Comparison of ENCODE assay signal across 8 cellular contexts in the genomic region with DNA sequence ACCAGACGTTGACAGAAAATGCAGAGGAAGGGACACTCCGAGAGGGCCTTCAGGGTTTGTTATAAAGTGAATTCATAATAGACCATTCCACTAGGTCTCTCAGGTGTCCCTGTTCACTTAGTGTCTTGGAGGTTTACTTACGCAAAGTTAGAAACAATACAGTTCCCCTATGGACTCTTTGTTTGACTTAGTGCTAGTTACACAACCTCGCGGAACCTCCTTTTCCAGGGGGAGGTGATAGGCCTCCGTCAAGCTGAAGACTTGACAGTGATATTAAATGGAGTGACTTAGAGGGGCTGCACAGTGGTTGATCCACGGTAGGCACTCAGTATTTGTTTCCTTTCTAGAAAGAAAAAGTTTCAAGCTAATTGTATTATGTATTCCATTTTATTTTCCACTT. TPM values are rescaled to one million over a fixed set of nuclear protein-coding genes. Genes with fewer than 3 reads are reported as not detected.
DNase-seq lines count a peak whose midpoint lies in the region; ATAC-seq and TF ChIP-seq lines count a peak whose summit lies in the region.

No MANE protein-coding gene starts in this region.

- H3K4me3 Mint-ChIP-seq in Caco-2 (ENCODE audit: unreplicated experiment) = peak overlapping the region; percentile 95

- H3K9me3 ChIP-seq in Caco-2 (no peaks in the 10 kb centered on the region), osteoblast (ENCODE audit: low read depth, low read length) (no peaks in the 10 kb centered on the region)
- no peaks in the 10 kb centered on the region for H3K9me3 ChIP-seq in effector memory CD4-positive, alpha-beta T cell (ENCODE audit: control insufficient read depth, low read length)

- no peak overlapping the region for H2AFZ ChIP-seq in osteoblast (ENCODE audit: low read length)

- no TSS peak for BruUV-seq in Caco-2 (replicated peaks; lab: Mats Ljungman, UMichigan)

- H3K36me3 Mint-ChIP-seq in Caco-2 (ENCODE audit: insufficient read depth, unreplicated experiment) = peaks cover 70% of the 10 kb centered on the region

- H3K27ac ChIP-seq in effector memory CD4-positive, alpha-beta T cell (ENCODE audit: insufficient read depth, low read length, poor library complexity, severe bottlenecking) = no peak overlapping the region
- H3K27ac ChIP-seq in osteoblast (ENCODE audit: low read depth, low read length) = peak overlapping the region; percentile 99

- intact Hi-C loops in Caco-2 (cut with micrococcal nuclease; ENCODE audit: unreplicated experiment) = loop anchor here (2.0 kb wide), 1 partner anchor 103 kb away; no protein-coding TSS in a partner anchor

- ATAC-seq in HG03135 (IDR thresholded peaks at IDR 0.05; ENCODE audit: unreplicated experiment) = no peak

- peaks cover 19% of the 10 kb centered on the region for H3K4me1 Mint-ChIP-seq in Caco-2 (ENCODE audit: low read depth, unreplicated experiment)

- peaks cover 6% of the 10 kb centered on the region for H3K36me3 ChIP-seq in Caco-2 (ENCODE audit: control insufficient read depth, insufficient read depth, low read length)
- H3K36me3 ChIP-seq in effector memory CD4-positive, alpha-beta T cell (ENCODE audit: control insufficient read depth, insufficient read depth, low read length) = peaks cover 22% of the 10 kb centered on the region
- H3K36me3 ChIP-seq in osteoblast (ENCODE audit: insufficient read depth, low read length) = peaks cover 30% of the 10 kb centered on the region

- DNase-seq in Caco-2 (no peak), NOMO-1 treated with DMSO at 0.1 percent for 48 hours (lab: John Stamatoyannopoulos, UW; ENCODE audit: unreplicated experiment) (peak; percentile 63), osteoblast (ENCODE audit: insufficient read length, low spot score, missing footprints) (no peak), HEK293T (ENCODE audit: extremely low spot score) (no peak), NCI-H2029 (lab: John Stamatoyannopoulos, UW) (no peak), activated gamma-delta T cell treated with Interleukin-2 at 50 U/mL for 16 hours (no peak)
- DNase-seq in effector memory CD4-positive, alpha-beta T cell = no peak

- H3K9me3 Mint-ChIP-seq in Caco-2 (ENCODE audit: unreplicated experiment) = no peaks in the 10 kb centered on the region

- TF ChIP-seq CTCF in Caco-2 (IDR thresholded peaks at IDR 0.05; ENCODE audit: insufficient read depth in 1 of 2, low read depth in 1 of 2, low read length in 1 of 2, severe bottlenecking in 1 of 2, unreplicated experiment in 1 of 2) (no peak), osteoblast (IDR thresholded peaks at IDR 0.05; ENCODE audit: extremely low read depth, low read depth, low read length) (no peak)

- POLR2A ChIA-PET in Caco-2 (lab: Charles Lee) = no interaction called here
- POLR2A ChIA-PET in HEK293T (lab: Yijun Ruan, JAX) = interaction anchor here (1.6 to 2.7 kb wide), 3 partner anchors 8 to 103 kb away, joined by 3 to 10 read pairs (median 6); no protein-coding TSS in a partner anchor

- H3K4me1 ChIP-seq in Caco-2 = peaks cover 11% of the 10 kb centered on the region; the same call in 1 of the 2 replicates
- H3K4me1 ChIP-seq in effector memory CD4-positive, alpha-beta T cell (ENCODE audit: control insufficient read depth, insufficient read depth, low read length, poor library complexity, severe bottlenecking) = peaks cover 22% of the 10 kb centered on the region
- peaks cover 14% of the 10 kb centered on the region for H3K4me1 ChIP-seq in osteoblast (ENCODE audit: insufficient read depth, low read length)

- no peaks in the 10 kb centered on the region for H3K27me3 Mint-ChIP-seq in Caco-2 (ENCODE audit: insufficient read depth, unreplicated experiment)

- no peaks in the 10 kb centered on the region for H3K27me3 ChIP-seq in Caco-2 (replicated peaks; ENCODE audit: control insufficient read depth, insufficient read depth, low read length)
- H3K27me3 ChIP-seq in effector memory CD4-positive, alpha-beta T cell (replicated peaks; ENCODE audit: control insufficient read depth, insufficient read depth, low read length, poor library complexity, severe bottlenecking) = no peaks in the 10 kb centered on the region
- no peaks in the 10 kb centered on the region for H3K27me3 ChIP-seq in osteoblast (ENCODE audit: insufficient read depth, low read length)

- H4K20me1 ChIP-seq in osteoblast (ENCODE audit: insufficient read depth, low read length) = peaks cover 43% of the 10 kb centered on the region

- H3K4me3 ChIP-seq in Caco-2 (ENCODE audit: low read depth, low read length) = peak overlapping the region; percentile 91
- peak overlapping the region; percentile 97 for H3K4me3 ChIP-seq in effector memory CD4-positive, alpha-beta T cell (ENCODE audit: insufficient read depth, low read depth, low read length, poor library complexity, severe bottlenecking)
- H3K4me3 ChIP-seq in osteoblast (ENCODE audit: insufficient read depth, low read length) = peak overlapping the region; percentile 97

- H3K79me2 ChIP-seq in osteoblast (ENCODE audit: insufficient read depth, low read length) = peaks cover 84% of the 10 kb centered on the region

- CTCF ChIA-PET in Caco-2 (lab: Charles Lee) (no interaction called here), HEK293T (lab: Yijun Ruan, JAX) (interaction anchor here (1.8 kb wide), 1 partner anchor 33 kb away, joined by 4 read pairs; no protein-coding TSS in a partner anchor)

- peak overlapping the region; percentile 98 for H3K4me2 ChIP-seq in osteoblast (ENCODE audit: insufficient read depth, low read length)

- H3K27ac Mint-ChIP-seq in Caco-2 (ENCODE audit: unreplicated experiment) = peak overlapping the region; percentile 89

TF ChIP-seq in HEK293T, 16 proteins besides CTCF, POLR2A, EP300 and RAD21:
- no peak for TF ChIP-seq SP1 (IDR thresholded peaks at IDR 0.05)
- no peak for TF ChIP-seq TARDBP (IDR thresholded peaks at IDR 0.05)
- TF ChIP-seq CTBP1 (IDR thresholded peaks at IDR 0.05; ENCODE audit: borderline replicate concordance) = no peak
- TF ChIP-seq, protein P1, sequence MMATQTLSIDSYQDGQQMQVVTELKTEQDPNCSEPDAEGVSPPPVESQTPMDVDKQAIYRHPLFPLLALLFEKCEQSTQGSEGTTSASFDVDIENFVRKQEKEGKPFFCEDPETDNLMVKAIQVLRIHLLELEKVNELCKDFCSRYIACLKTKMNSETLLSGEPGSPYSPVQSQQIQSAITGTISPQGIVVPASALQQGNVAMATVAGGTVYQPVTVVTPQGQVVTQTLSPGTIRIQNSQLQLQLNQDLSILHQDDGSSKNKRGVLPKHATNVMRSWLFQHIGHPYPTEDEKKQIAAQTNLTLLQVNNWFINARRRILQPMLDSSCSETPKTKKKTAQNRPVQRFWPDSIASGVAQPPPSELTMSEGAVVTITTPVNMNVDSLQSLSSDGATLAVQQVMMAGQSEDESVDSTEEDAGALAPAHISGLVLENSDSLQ (IDR thresholded peaks at IDR 0.05) = no peak
- no peak for TF ChIP-seq LEF1 (IDR thresholded peaks at IDR 0.05; ENCODE audit: borderline replicate concordance)
- TF ChIP-seq NFRKB (IDR thresholded peaks at IDR 0.05) = no peak
- no peak for TF ChIP-seq FOXM1 (IDR thresholded peaks at IDR 0.05; ENCODE audit: borderline replicate concordance)
- no peak for TF ChIP-seq HDGF (IDR thresholded peaks at IDR 0.05; ENCODE audit: borderline replicate concordance)
- no peak for TF ChIP-seq ELF4 (IDR thresholded peaks at IDR 0.05)
- TF ChIP-seq FOXA1 (IDR thresholded peaks at IDR 0.05) = no peak
- TF ChIP-seq BHLHE40 (IDR thresholded peaks at IDR 0.05; ENCODE audit: borderline replicate concordance) = no peak
- no peak for TF ChIP-seq L3MBTL2 (conservative IDR thresholded peaks at IDR 0.05)
- no peak for TF ChIP-seq ARNT (IDR thresholded peaks at IDR 0.05)
- TF ChIP-seq ZNF384 (IDR thresholded peaks at IDR 0.05) = no peak
- no peak for TF ChIP-seq SUZ12 (IDR thresholded peaks at IDR 0.05)
- no peak for TF ChIP-seq FOXK2 (IDR thresholded peaks at IDR 0.05)

RNA-seq across cellular contexts. Expression of a gene that starts 1.3 kb away (rescaled TPM):
- 462 and 480 TPM in 2 replicates for total RNA-seq in Caco-2 (2022)
- 237 and 238 TPM in 2 replicates for total RNA-seq in osteoblast

RNA-seq across cellular contexts. Expression of a gene that starts 1.7 kb away (rescaled TPM):
- total RNA-seq in Caco-2 (2022) (26.3 and 27.8 TPM in 2 replicates), osteoblast (18.3 and 23.2 TPM in 2 replicates)

RNA-seq across cellular contexts. Expression of a gene that starts 56.3 kb away (rescaled TPM):
- 16.5 and 18.4 TPM in 2 replicates for total RNA-seq in Caco-2 (2022)
- total RNA-seq in osteoblast = 9.0 and 13.8 TPM in 2 replicates
